11 cellular contexts compared by ENCODE assay signal in the genomic region with DNA sequence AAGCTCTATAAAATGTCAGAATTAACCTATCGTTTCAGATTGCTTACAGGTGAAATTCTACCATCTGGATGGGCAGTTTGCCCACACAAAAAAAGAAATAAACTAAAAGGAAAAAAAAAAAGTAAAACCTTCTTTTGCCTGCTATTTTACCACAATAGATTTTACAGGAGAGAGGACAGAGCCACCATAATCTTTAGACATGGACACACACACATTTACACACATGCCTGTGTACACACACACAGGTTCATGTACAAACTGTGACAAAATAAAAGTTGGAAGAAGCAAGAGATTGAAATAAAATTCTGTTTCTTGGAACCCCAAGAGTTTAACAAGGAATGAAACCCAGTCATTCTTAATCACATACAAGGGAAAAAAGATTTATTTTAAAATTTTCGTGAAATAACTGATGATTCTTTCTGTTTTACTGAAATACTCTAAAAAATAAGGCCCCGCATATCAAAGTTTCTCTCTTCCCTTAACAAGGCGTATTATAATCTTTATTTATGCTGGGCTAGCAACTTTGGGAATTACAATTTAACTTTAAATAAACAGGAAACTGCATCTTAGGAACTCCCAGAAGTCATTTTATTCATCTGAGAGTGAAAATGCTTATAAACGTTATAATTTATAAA.
DNase-seq lines count a peak whose midpoint lies in the region; ATAC-seq and TF ChIP-seq lines count a peak whose summit lies in the region.
"Had no signal": no experiment of that assay in that cellular context is flagged by ENCODE, and none has a peak within 500 bp of the region (broad histone marks: within the 10 kb centered on the region; RNA-seq: fewer than 3 reads in every experiment).

No MANE protein-coding gene starts in this region.

- peak; percentile 34 for DNase-seq in DMS 273 (lab: John Stamatoyannopoulos, UW; ENCODE audit: unreplicated experiment)
- DNase-seq in fibroblast of pulmonary artery (ENCODE audit: low read depth): no peak
- no peak for DNase-seq in left lobe of liver (ENCODE audit: low spot score)
- no peak for DNase-seq in activated CD8-positive, alpha-beta memory T cell treated with anti-CD3 and anti-CD28 coated beads, Interleukin-2, amount 50 U/mL, for 48 hours
- DNase-seq: activated CD8-positive, alpha-beta memory T cell treated with anti-CD3 and anti-CD28 coated beads, Interleukin-2, amount 10 ng/mL, durations not matched to agents 7 days and 5 days; CD8-positive, alpha-beta memory T cell; stimulated activated naive CD8-positive, alpha-beta T cell treated with anti-CD3 and anti-CD28 coated beads, Interleukin-15, Interleukin-2, amounts not matched to agents 100 U/mL and 50 U/mL, for 24 hours had no signal

- H2AFZ ChIP-seq in OCI-LY3 (ENCODE audit: low read depth, low read length): no peak overlapping the region

- H3K4me1 ChIP-seq in OCI-LY3 (ENCODE audit: low read length) (peaks cover 96% of the 10 kb centered on the region), rectal smooth muscle tissue (ENCODE audit: control insufficient read depth, insufficient read depth, low read length) (no peaks in the 10 kb centered on the region)

- H3K27ac ChIP-seq in OCI-LY3 (ENCODE audit: low read length): peak overlapping the region; percentile 71
- peak overlapping the region; percentile 56 for H3K27ac ChIP-seq in rectal smooth muscle tissue (ENCODE audit: low read depth, low read length)

- peak overlapping the region; percentile 91 for H3K4me2 ChIP-seq in OCI-LY3 (ENCODE audit: low read length)

- peaks cover 98% of the 10 kb centered on the region for H4K20me1 ChIP-seq in OCI-LY3 (ENCODE audit: insufficient read depth, low read length)

- TF ChIP-seq CTCF in OCI-LY3 (IDR thresholded peaks at IDR 0.05; ENCODE audit: low read depth, low read length): no peak
- TF ChIP-seq CTCF in fibroblast of pulmonary artery (IDR thresholded peaks at IDR 0.05; ENCODE audit: low read length, missing control alignments): no peak

- ATAC-seq in GM21619 (IDR thresholded peaks at IDR 0.05; ENCODE audit: unreplicated experiment) (no peak), left lobe of liver (no peak), GM21786 (IDR thresholded peaks at IDR 0.05; ENCODE audit: unreplicated experiment) (no peak)
- ATAC-seq: activated CD8-positive, alpha-beta memory T cell treated with anti-CD3 and anti-CD28 coated beads, Interleukin-2, amount 10 ng/mL, durations not matched to agents 7 days and 5 days; stimulated activated naive CD8-positive, alpha-beta T cell treated with anti-CD3 and anti-CD28 coated beads, Interleukin-15, Interleukin-2, amounts not matched to agents 100 U/mL and 50 U/mL, for 24 hours had no signal

- H3K4me3 ChIP-seq in OCI-LY3 (ENCODE audit: low read length): peak overlapping the region; percentile 73
- peak overlapping the region; percentile 54 for H3K4me3 ChIP-seq in fibroblast of pulmonary artery (replicated peaks; ENCODE audit: low read depth, low read length)
- H3K4me3 ChIP-seq in rectal smooth muscle tissue (ENCODE audit: low read length): no peak overlapping the region

- no peaks in the 10 kb centered on the region for H3K27me3 ChIP-seq in OCI-LY3 (ENCODE audit: low read depth, low read length)
- no peaks in the 10 kb centered on the region for H3K27me3 ChIP-seq in rectal smooth muscle tissue (ENCODE audit: control insufficient read depth, insufficient read depth, low read length)

- peaks cover 100% of the 10 kb centered on the region for H3K79me2 ChIP-seq in OCI-LY3 (ENCODE audit: low read length)

- no peaks in the 10 kb centered on the region for H3K9me3 ChIP-seq in OCI-LY3 (ENCODE audit: insufficient read depth, low read length)

- peak overlapping the region; percentile 46 for H3K9ac ChIP-seq in OCI-LY3 (ENCODE audit: low read length)
- H3K9ac ChIP-seq in rectal smooth muscle tissue (ENCODE audit: low read length): no peak overlapping the region

- H3K36me3 ChIP-seq in OCI-LY3 (replicated peaks; ENCODE audit: low read depth, low read length) (peaks cover 15% of the 10 kb centered on the region), rectal smooth muscle tissue (ENCODE audit: control insufficient read depth, insufficient read depth, low read length) (no peaks in the 10 kb centered on the region)
